Comparison of ENCODE assay signal across 35 cellular contexts in genomic region chr18:1468550-1468949, GRCh38.
"Had no signal": no experiment of that assay in that cellular context is flagged by ENCODE, and none has a peak within 500 bp of the region (broad histone marks: within the 10 kb centered on the region; RNA-seq: fewer than 3 reads in every experiment).

No MANE protein-coding gene starts in this region.

- H3K9me3 ChIP-seq: MG63 had no signal

- DNase-seq: Karpas-422, Kasumi-1, MG63, MM.1S, MV-4-11, NCI-H1048, NCI-H1092, NCI-H1092 treated with DMSO at 0.1 percent for 48 hours, NCI-H1105, NCI-H1105 treated with DMSO at 0.1 percent for 48 hours, NCI-H1417, NCI-H1417 treated with DMSO at 0.1 percent for 48 hours, NCI-H1436, NCI-H1436 treated with DMSO at 0.1 percent for 48 hours, NCI-H146, NCI-H1694, NCI-H1694 treated with DMSO at 0.1 percent for 48 hours, NCI-H187, NCI-H187 treated with DMSO at 0.1 percent for 48 hours, NCI-H1930, NCI-H2029, NCI-H2029 treated with DMSO at 0.1 percent for 48 hours, NCI-H2081, NCI-H2081 treated with DMSO at 0.1 percent for 48 hours, NCI-H2107, NCI-H2171, NCI-H2171 treated with DMSO at 0.1 percent for 48 hours, NCI-H2227 treated with DMSO at 0.1 percent for 48 hours, NCI-H226, NCI-H345, NCI-H446, NCI-H446 treated with DMSO at 0.1 percent for 48 hours, NCI-H510A, NCI-H510A treated with DMSO at 0.1 percent for 48 hours, NCI-H524 had no signal

- H3K27me3 ChIP-seq: MG63 had no signal

- H3K36me3 ChIP-seq: MG63 had no signal

- H3K4me3 ChIP-seq: MG63 had no signal
